ENCODE assay signal across 8 cellular contexts in genomic region chr10:45419673-45420020, GRCh38.
A peak's percentile ranks its signal among the peaks of the same experiment; 100 is the strongest.
DNase-seq lines count a peak whose midpoint lies in the region; ATAC-seq and TF ChIP-seq lines count a peak whose summit lies in the region.

No MANE protein-coding gene starts in this region.

- peak overlapping the region; percentile 86 for H3K4me3 ChIP-seq in GM12865 (ENCODE audit: low read depth, low read length)
- peak overlapping the region; percentile 75 for H3K4me3 ChIP-seq in coronary artery
- H3K4me3 ChIP-seq in mucosa of rectum (ENCODE audit: low read length in 2 of 2) = peak overlapping the region; percentile 63 to 70

- peaks cover 13 to 21% of the 10 kb centered on the region in 2 donors for H3K4me1 ChIP-seq in mucosa of rectum (ENCODE audit: control insufficient read depth in 2 of 2, insufficient read depth in 2 of 2, low read length in 2 of 2)

- H3K9ac ChIP-seq in mucosa of rectum (ENCODE audit: low read depth in 1 of 2, low read length in 2 of 2) = peak overlapping the region; percentile 58 to 68

- ATAC-seq in HG03135 (IDR thresholded peaks at IDR 0.05; ENCODE audit: unreplicated experiment) (peak; percentile 7), HG03457 (IDR thresholded peaks at IDR 0.05; ENCODE audit: unreplicated experiment) (no peak)

- TF ChIP-seq CTCF in GM12865 (IDR thresholded peaks at IDR 0.05; ENCODE audit: insufficient read depth, low read depth, low read length, missing control alignments) (no peak), coronary artery (IDR thresholded peaks at IDR 0.05) (no peak)

- H3K27ac ChIP-seq in coronary artery (peak overlapping the region; percentile 76 to 84), mucosa of rectum (ENCODE audit: low read depth in 2 of 2, low read length in 2 of 2) (peak overlapping the region; percentile 65 to 84)

- no peaks in the 10 kb centered on the region for H3K36me3 ChIP-seq in mucosa of rectum (ENCODE audit: control insufficient read depth in 2 of 2, insufficient read depth in 2 of 2, low read length in 2 of 2)

- no peaks in the 10 kb centered on the region for H3K27me3 ChIP-seq in mucosa of rectum (ENCODE audit: control insufficient read depth in 2 of 2, insufficient read depth in 2 of 2, low read length in 2 of 2)

- DNase-seq in GM12865 (ENCODE audit: low read depth) = peak; percentile 58
- no peak for DNase-seq in coronary artery (ENCODE audit: low spot score)
- DNase-seq in stimulated activated CD8-positive, alpha-beta memory T cell treated with anti-CD3 and anti-CD28 coated beads, Interleukin-4, amount 100 ng/mL, for 48 hours = no peak
- DNase-seq in hippocampal formation (lab: John Stamatoyannopoulos, UW) = no peak
- no peak for DNase-seq in inferior parietal cortex (ENCODE audit: extremely low spot score)

- H3K9me3 ChIP-seq in mucosa of rectum (ENCODE audit: control insufficient read depth in 2 of 2, low read length in 2 of 2) = no peaks in the 10 kb centered on the region
